ENCODE assay signal across 32 cellular contexts in genomic region chr2:222383255-222383654, GRCh38. TPM values are rescaled to one million over a fixed set of nuclear protein-coding genes. Genes with fewer than 3 reads are reported as not detected.
"Had no signal": no experiment of that assay in that cellular context is flagged by ENCODE, and none has a peak within 500 bp of the region (broad histone marks: within the 10 kb centered on the region; RNA-seq: fewer than 3 reads in every experiment).

No MANE protein-coding gene starts in this region.

- H3K27ac ChIP-seq: neural progenitor cell, ovary, parathyroid adenoma, psoas muscle, skin epidermis, spleen, suprapubic skin, testis, tibial artery, transverse colon, upper lobe of right lung, uterus had no signal

- H3K36me3 Mint-ChIP-seq: natural killer cell; neural progenitor cell; stimulated activated memory B cell treated with anti-CD40 and anti-IgM and Interleukin-4, amounts not matched to agents 10 μg/mL and 1 μg/mL and 100 μg/mL, for 72 hours; type B pancreatic cell had no signal

- H3K4me1 ChIP-seq: neural progenitor cell, parathyroid adenoma, psoas muscle, spleen, suprapubic skin, testis, tibial artery, transverse colon, upper lobe of right lung, uterus had no signal

- H3K36me3 ChIP-seq: neural progenitor cell, ovary, spleen, suprapubic skin, tibial artery, transverse colon, upper lobe of right lung, uterus had no signal

- H3K27ac Mint-ChIP-seq: natural killer cell; nephron; neural progenitor cell; progenitor cell of endocrine pancreas; stimulated activated memory B cell treated with anti-CD40 and anti-IgM and Interleukin-4, amounts not matched to agents 10 μg/mL and 1 μg/mL and 100 μg/mL, for 72 hours; stimulated activated naive CD8-positive, alpha-beta T cell treated with anti-CD3 and anti-CD28 coated beads, Interleukin-15, amount 100 ng/mL, for 72 hours; type B pancreatic cell had no signal

- H3K79me2 ChIP-seq: parathyroid adenoma had no signal

- H3K4me2 ChIP-seq: neural progenitor cell, smooth muscle cell had no signal

- H3K4me1 Mint-ChIP-seq: natural killer cell; nephron; stimulated activated memory B cell treated with anti-CD40 and anti-IgM and Interleukin-4, amounts not matched to agents 10 μg/mL and 1 μg/mL and 100 μg/mL, for 72 hours; stimulated activated naive CD8-positive, alpha-beta T cell treated with anti-CD3 and anti-CD28 coated beads, Interleukin-15, amount 100 ng/mL, for 72 hours had no signal

- H3K27me3 Mint-ChIP-seq: stimulated activated naive CD8-positive, alpha-beta T cell treated with anti-CD3 and anti-CD28 coated beads, Interleukin-15, amount 100 ng/mL, for 72 hours had no signal

- H3K4me3 ChIP-seq: neural progenitor cell, ovary, psoas muscle, skin epidermis, smooth muscle cell, spleen, suprapubic skin, testis, tibial artery, transverse colon, upper lobe of right lung, uterus had no signal

- H3K9me3 ChIP-seq: ovary, psoas muscle, spleen, suprapubic skin, testis, tibial artery, transverse colon, upper lobe of right lung, uterus had no signal

- H3K9me3 Mint-ChIP-seq: stimulated activated naive CD8-positive, alpha-beta T cell treated with anti-CD3 and anti-CD28 coated beads, Interleukin-15, amount 100 ng/mL, for 72 hours had no signal

- H3K4me3 Mint-ChIP-seq: natural killer cell; nephron; neural progenitor cell; stimulated activated memory B cell treated with anti-CD40 and anti-IgM and Interleukin-4, amounts not matched to agents 10 μg/mL and 1 μg/mL and 100 μg/mL, for 72 hours; stimulated activated naive CD8-positive, alpha-beta T cell treated with anti-CD3 and anti-CD28 coated beads, Interleukin-15, amount 100 ng/mL, for 72 hours; type B pancreatic cell had no signal

- DNase-seq: natural killer cell; occipital lobe; ovary; posterior cingulate gyrus; psoas muscle; right cardiac atrium; spleen; stimulated activated CD4-positive, alpha-beta T cell treated with anti-CD3 and anti-CD28 coated beads, Interleukin-12 subunit alpha, Interleukin-12 subunit beta, amount 100 ng/mL, for 4 hours; stimulated activated CD4-positive, alpha-beta T cell treated with anti-CD3 and anti-CD28 coated beads, Interleukin-1b, Interleukin-23, amount 100 ng/mL, for 48 hours; stimulated activated CD4-positive, alpha-beta T cell treated with anti-CD3 and anti-CD28 coated beads, Interleukin-4, amount 100 ng/mL, for 1 hour; stimulated activated CD4-positive, alpha-beta T cell treated with anti-CD3 and anti-CD28 coated beads, Interleukin-4, amount 100 ng/mL, for 4 hours; stimulated activated CD8-positive, alpha-beta memory T cell treated with anti-CD3 and anti-CD28 coated beads, Interleukin-4, amount 100 ng/mL, for 48 hours; stimulated activated naive CD4-positive, alpha-beta T cell; stimulated activated naive CD8-positive, alpha-beta T cell treated with anti-CD3 and anti-CD28 coated beads, Interleukin-15, amount 100 ng/mL, for 72 hours; stimulated activated naive CD8-positive, alpha-beta T cell treated with anti-CD3 and anti-CD28 coated beads, Interleukin-15, Interleukin-2, amounts not matched to agents 100 U/mL and 50 U/mL, for 24 hours; substantia nigra; testis; tibial artery; transverse colon; upper lobe of right lung; uterus had no signal

- H3K9ac ChIP-seq: neural progenitor cell, parathyroid adenoma had no signal

- H2AFZ ChIP-seq: neural progenitor cell, parathyroid adenoma had no signal

- H3K27me3 ChIP-seq: ovary, spleen, suprapubic skin, testis, tibial artery, transverse colon, upper lobe of right lung, uterus had no signal

- ATAC-seq: natural killer cell; psoas muscle; right cardiac atrium; sciatic nerve; stimulated activated memory B cell treated with anti-CD40 and anti-IgM and Interleukin-4, amounts not matched to agents 10 μg/mL and 1 μg/mL and 100 μg/mL, for 72 hours; stimulated activated naive CD8-positive, alpha-beta T cell treated with anti-CD3 and anti-CD28 coated beads, Interleukin-15, amount 100 ng/mL, for 72 hours; stimulated activated naive CD8-positive, alpha-beta T cell treated with anti-CD3 and anti-CD28 coated beads, Interleukin-15, Interleukin-2, amounts not matched to agents 100 U/mL and 50 U/mL, for 24 hours; upper lobe of right lung had no signal

RNA-seq across cellular contexts. Expression of gene SGPP2, which starts 41.1 kb away (rescaled TPM):
- total RNA-seq: osteoblast had no signal
